In genomic region chr4:163017135-163017534, GRCh38 we compare ENCODE assay signal across 4 cellular contexts.
TF ChIP-seq lines count a peak whose summit lies in the region.

No MANE protein-coding gene starts in this region.

TF ChIP-seq in HepG2, 621 proteins besides CTCF, POLR2A, EP300 and RAD21:
- TF ChIP-seq MAFF (IDR thresholded peaks at IDR 0.05; ENCODE audit: low read depth, low read length) (peak; percentile 66), MLX (CRISPR knock-in tag; IDR thresholded peaks at IDR 0.05) (no peak), MAFK (conservative IDR thresholded peaks at IDR 0.05 in 1 of 2, IDR thresholded peaks at IDR 0.05 in 1 of 2; ENCODE audit: low read length in 2 of 2) (peak; percentile 71 to 88)

TF ChIP-seq in A549, 52 proteins besides CTCF, POLR2A, EP300 and RAD21:
- TF ChIP-seq CEBPB (IDR thresholded peaks at IDR 0.05) (no peak), MAFK (IDR thresholded peaks at IDR 0.05; ENCODE audit: partially characterized antibody) (peak; percentile 45)
TF ChIP-seq in A549: peak in this region for 1.

TF ChIP-seq in IMR-90, 13 proteins besides CTCF, POLR2A, EP300 and RAD21:
- TF ChIP-seq MAFK (IDR thresholded peaks at IDR 0.05; ENCODE audit: low read depth, low read length) (peak; percentile 62), SMC3 (IDR thresholded peaks at IDR 0.05; ENCODE audit: low read depth, low read length) (no peak)

TF ChIP-seq in K562, 482 proteins besides CTCF, POLR2A, EP300 and RAD21:
- TF ChIP-seq NFE2L1 (tag; IDR thresholded peaks at IDR 0.05; ENCODE audit: borderline replicate concordance, low read depth) (no peak), ZNF316 (IDR thresholded peaks at IDR 0.05) (peak; percentile 40; the same call in 1 of the 2 replicates), MAFF (IDR thresholded peaks at IDR 0.05; ENCODE audit: low read length) (peak; percentile 20; the same call in 1 of the 2 replicates), MAFK (IDR thresholded peaks at IDR 0.05; ENCODE audit: low read length) (peak; percentile 37; the same call in 1 of the 2 replicates)
